1 cellular context compared by ENCODE assay signal in genomic region chr7:112789824-112790650, GRCh38.
TF ChIP-seq lines count a peak whose summit lies in the region.

Gene TMEM168, minus strand, starts transcription at chr7:112790393. Its CDS starts 5,568 bp downstream, at chr7:112784825.

TF ChIP-seq in IMR-90, 13 proteins besides CTCF, POLR2A, EP300 and RAD21 (continued from another document):
- TF ChIP-seq, protein P1, sequence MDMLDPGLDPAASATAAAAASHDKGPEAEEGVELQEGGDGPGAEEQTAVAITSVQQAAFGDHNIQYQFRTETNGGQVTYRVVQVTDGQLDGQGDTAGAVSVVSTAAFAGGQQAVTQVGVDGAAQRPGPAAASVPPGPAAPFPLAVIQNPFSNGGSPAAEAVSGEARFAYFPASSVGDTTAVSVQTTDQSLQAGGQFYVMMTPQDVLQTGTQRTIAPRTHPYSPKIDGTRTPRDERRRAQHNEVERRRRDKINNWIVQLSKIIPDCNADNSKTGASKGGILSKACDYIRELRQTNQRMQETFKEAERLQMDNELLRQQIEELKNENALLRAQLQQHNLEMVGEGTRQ (IDR thresholded peaks at IDR 0.05; ENCODE audit: low read depth, low read length), result no peak
- TF ChIP-seq SMC3 (IDR thresholded peaks at IDR 0.05; ENCODE audit: low read depth, low read length) (no peak), MXI1 (IDR thresholded peaks at IDR 0.05; ENCODE audit: borderline replicate concordance, low read depth, low read length) (peak; percentile 75; the same call in 1 of the 2 replicates), RFX5 (IDR thresholded peaks at IDR 0.05; ENCODE audit: low read depth, low read length) (no peak), BHLHE40 (IDR thresholded peaks at IDR 0.05; ENCODE audit: low read depth, low read length) (no peak), RCOR1 (IDR thresholded peaks at IDR 0.05; ENCODE audit: insufficient replicate concordance, low read length) (no peak), MAZ (IDR thresholded peaks at IDR 0.05; ENCODE audit: borderline replicate concordance, low read depth, low read length) (peak; percentile 80; the same call in 1 of the 2 replicates)
